Comparison of ENCODE assay signal across 17 cellular contexts in genomic region chrX:358651-359143, GRCh38. TPM values are rescaled to one million over a fixed set of nuclear protein-coding genes. Genes with fewer than 3 reads are reported as not detected.
DNase-seq lines count a peak whose midpoint lies in the region; ATAC-seq and TF ChIP-seq lines count a peak whose summit lies in the region.
"Had no signal": no experiment of that assay in that cellular context is flagged by ENCODE, and none has a peak within 500 bp of the region (broad histone marks: within the 10 kb centered on the region; RNA-seq: fewer than 3 reads in every experiment).

No MANE protein-coding gene starts in this region.

- intact Hi-C loops in Right ventricle myocardium inferior (cut with DNase I) (no loop called here), left cardiac atrium (cut with DNase I) (no loop called here), upper lobe of right lung (cut with DNase I) (no loop called here)

- H3K14ac ChIP-seq in H9 (ENCODE audit: insufficient read depth, low read length), result no peak overlapping the region

- H4K91ac ChIP-seq in H9 (ENCODE audit: insufficient read length, low read depth, low read length), result no peak overlapping the region

- no peak overlapping the region for H3K23ac ChIP-seq in H9 (ENCODE audit: insufficient read length, low read depth, low read length)

- H3K36me3 ChIP-seq in upper lobe of right lung, result no peaks in the 10 kb centered on the region

- H3K36me3 Mint-ChIP-seq in H9 (ENCODE audit: insufficient read depth in 1 of 3, low read depth in 3 of 3) (peaks cover 49 to 77% (median 65%) of the 10 kb centered on the region in 3 experiments), endothelial cell (ENCODE audit: low read depth, unreplicated experiment) (peaks cover 61% of the 10 kb centered on the region)
- H3K36me3 Mint-ChIP-seq in effector memory CD8-positive, alpha-beta T cell (ENCODE audit: insufficient read depth), result peaks cover 6% of the 10 kb centered on the region

- no peak overlapping the region for H4K8ac ChIP-seq in H9 (replicated peaks; ENCODE audit: insufficient read length, low read depth, low read length)

- H3T11ph ChIP-seq in H9 (ENCODE audit: low read length), result no peak overlapping the region

- H3K18ac ChIP-seq in H9 (ENCODE audit: insufficient read length, low read depth, low read length), result no peak overlapping the region

- no peak overlapping the region for H2BK15ac ChIP-seq in H9 (ENCODE audit: low read depth, low read length)

- H2BK120ac ChIP-seq in H9 (ENCODE audit: low read depth, low read length, poor library complexity, severe bottlenecking), result no peak overlapping the region

- no peak overlapping the region for H4K5ac ChIP-seq in H9 (ENCODE audit: insufficient read length, low read depth, low read length)

- no peak overlapping the region for H2BK5ac ChIP-seq in H9 (ENCODE audit: insufficient read length, low read length)

- no peak overlapping the region for H3K4ac ChIP-seq in H9 (ENCODE audit: low read depth, low read length)

- no peak overlapping the region for H2BK20ac ChIP-seq in H9 (ENCODE audit: low read depth, low read length, poor library complexity, severe bottlenecking)

- no peak overlapping the region for H2BK12ac ChIP-seq in H9 (ENCODE audit: insufficient read length, low read depth, low read length)

- no peaks in the 10 kb centered on the region for H3K9me3 ChIP-seq in H9 (ENCODE audit: control insufficient read depth, low read depth, low read length)
- H3K9me3 ChIP-seq in upper lobe of right lung, result peaks cover 9% of the 10 kb centered on the region

- no peak overlapping the region; a peak in 1 of 5 replicates for H3K4me3 Mint-ChIP-seq in H9
- H3K4me3 Mint-ChIP-seq in endothelial cell (ENCODE audit: unreplicated experiment), result peak overlapping the region; percentile 65
- H3K4me3 Mint-ChIP-seq in effector memory CD8-positive, alpha-beta T cell, result no peak overlapping the region
- H3K4me3 Mint-ChIP-seq: B cell had no signal

- H3K27me3 Mint-ChIP-seq in H9 (ENCODE audit: low read depth) (no peaks in the 10 kb centered on the region), endothelial cell (ENCODE audit: unreplicated experiment) (peaks cover 27% of the 10 kb centered on the region)
- H3K27me3 Mint-ChIP-seq in effector memory CD8-positive, alpha-beta T cell, result no peaks in the 10 kb centered on the region
- H3K27me3 Mint-ChIP-seq: B cell had no signal

- H3K4me1 ChIP-seq in H9 (ENCODE audit: insufficient read depth, low read length), result no peaks in the 10 kb centered on the region
- no peaks in the 10 kb centered on the region for H3K4me1 ChIP-seq in upper lobe of right lung

- H2AFZ ChIP-seq in H9 (ENCODE audit: low read length), result no peak overlapping the region

- H3K9me3 Mint-ChIP-seq in H9, result 0 out of 5 replicates have a peak, but pooled peaks cover 0 to 3% of the 10 kb centered on the region in 2 experiments
- H3K9me3 Mint-ChIP-seq in endothelial cell (ENCODE audit: unreplicated experiment), result peaks cover 5% of the 10 kb centered on the region
- H3K9me3 Mint-ChIP-seq in effector memory CD8-positive, alpha-beta T cell, result peaks cover 0 to 6% of the 10 kb centered on the region in 2 donors

- no peak overlapping the region for H3K9ac ChIP-seq in H9 (ENCODE audit: extremely low read depth, insufficient read length, low read length)

- H3K23me2 ChIP-seq in H9 (ENCODE audit: insufficient read length, low read depth, low read length, poor library complexity, severe bottlenecking), result no peaks in the 10 kb centered on the region

- DNase-seq in Right ventricle myocardium inferior (ENCODE audit: missing footprints), result peak; percentile 43
- no peak for DNase-seq in left cardiac atrium
- no peak for DNase-seq in H9
- DNase-seq in endothelial cell (ENCODE audit: low spot score), result no peak
- peak; percentile 59 for DNase-seq in upper lobe of right lung
- DNase-seq in effector memory CD8-positive, alpha-beta T cell, result no peak
- DNase-seq: DMS 273 treated with DMSO at 0.1 percent for 48 hours, EL, H7, KBM-7, NCI-H1048, NCI-H345, NCI-H526 treated with DMSO at 0.1 percent for 48 hours, OCI-M1, RPMI8226 had no signal

- TF ChIP-seq CTCF in H9 (conservative IDR thresholded peaks at IDR 0.05) (no peak), endothelial cell (IDR thresholded peaks at IDR 0.05; ENCODE audit: unreplicated experiment) (no peak), upper lobe of right lung (IDR thresholded peaks at IDR 0.05) (no peak)

- no CpG with 5 or more reads among the region's 49 CpGs for WGBS in H9 (ENCODE audit: extremely low coverage, insufficient read length, low lambda C conversion rate)

- no peak overlapping the region for H3K56ac ChIP-seq in H9 (ENCODE audit: insufficient read length, low read depth, low read length)

- ATAC-seq in Right ventricle myocardium inferior (no peak), left cardiac atrium (no peak), upper lobe of right lung (no peak), GM21786 (IDR thresholded peaks at IDR 0.05; ENCODE audit: unreplicated experiment) (no peak)
- no peak for ATAC-seq in effector memory CD8-positive, alpha-beta T cell (replicated peaks)

- no peak overlapping the region for H3K4me3 ChIP-seq in upper lobe of right lung

- H2AK5ac ChIP-seq in H9 (ENCODE audit: insufficient read length, low read length), result no peak overlapping the region

- H3K27me3 ChIP-seq in H9 (ENCODE audit: insufficient read depth, low read length) (no peaks in the 10 kb centered on the region), upper lobe of right lung (no peaks in the 10 kb centered on the region)

- H3K4me2 ChIP-seq in H9 (ENCODE audit: insufficient read depth, insufficient read length, low read length), result no peak overlapping the region

- H3K4me1 Mint-ChIP-seq in H9 (no peaks in the 10 kb centered on the region), endothelial cell (ENCODE audit: unreplicated experiment) (peaks cover 16% of the 10 kb centered on the region)
- peaks cover 8 to 33% of the 10 kb centered on the region in 2 donors for H3K4me1 Mint-ChIP-seq in effector memory CD8-positive, alpha-beta T cell (ENCODE audit: low read depth in 2 of 2)

- H4K20me1 ChIP-seq in H9 (ENCODE audit: control insufficient read depth, insufficient read depth, insufficient read length), result no peaks in the 10 kb centered on the region

- H3K79me2 ChIP-seq in H9 (ENCODE audit: insufficient read depth, low read length), result no peaks in the 10 kb centered on the region; the same call in 1 of the 2 replicates

- peak overlapping the region in 2 of 3 experiments; percentile 42 to 86; a peak in 2 of 7 replicates for H3K27ac Mint-ChIP-seq in H9
- H3K27ac Mint-ChIP-seq in endothelial cell (ENCODE audit: unreplicated experiment), result no peak overlapping the region
- H3K27ac Mint-ChIP-seq in effector memory CD8-positive, alpha-beta T cell, result no peak overlapping the region
- H3K27ac Mint-ChIP-seq: B cell had no signal

- H3K27ac ChIP-seq in H9 (ENCODE audit: insufficient read length, low read depth, low read length) (no peak overlapping the region), upper lobe of right lung (no peak overlapping the region)

- no peaks in the 10 kb centered on the region for H3K79me1 ChIP-seq in H9 (ENCODE audit: insufficient read depth, low read depth, low read length, poor library complexity, severe bottlenecking)

RNA-seq across cellular contexts. Expression of gene PPP2R3B, which starts 28.0 kb away (rescaled TPM):
- total RNA-seq in Right ventricle myocardium inferior (164 TPM), left cardiac atrium (100 to 1,000 TPM; 104 to 114 TPM), H9 (2021) (63.3 and 72.1 TPM in 2 replicates), endothelial cell (ENCODE audit: unreplicated experiment) (44.0 TPM), upper lobe of right lung (12.8 TPM)

RNA-seq across cellular contexts. Expression of gene GTPBP6, which starts 40.1 kb away (rescaled TPM):
- total RNA-seq in Right ventricle myocardium inferior, result 51.4 TPM
- total RNA-seq in left cardiac atrium, result 10 to 100 TPM; 48.0 to 55.6 TPM
- total RNA-seq in H9 (2021), result 64.0 and 64.5 TPM in 2 replicates
- 47.2 TPM for total RNA-seq in endothelial cell (ENCODE audit: unreplicated experiment)
- 55.1 TPM for total RNA-seq in upper lobe of right lung

Comparison
In these comparisons a context has a peak if more than half of its experiments do, and no peak if none do; other contexts are left out.
1. DNase-seq: peak in Right ventricle myocardium inferior (single experiment) and upper lobe of right lung (single experiment); none in left cardiac atrium (single experiment), H9 (single experiment), endothelial cell (single experiment) and effector memory CD8-positive, alpha-beta T cell (0 of 3).
2. H3K27ac Mint-ChIP-seq: peak in H9 (2 of 3); none in endothelial cell (single experiment) and effector memory CD8-positive, alpha-beta T cell (0 of 2).